In the genomic region with DNA sequence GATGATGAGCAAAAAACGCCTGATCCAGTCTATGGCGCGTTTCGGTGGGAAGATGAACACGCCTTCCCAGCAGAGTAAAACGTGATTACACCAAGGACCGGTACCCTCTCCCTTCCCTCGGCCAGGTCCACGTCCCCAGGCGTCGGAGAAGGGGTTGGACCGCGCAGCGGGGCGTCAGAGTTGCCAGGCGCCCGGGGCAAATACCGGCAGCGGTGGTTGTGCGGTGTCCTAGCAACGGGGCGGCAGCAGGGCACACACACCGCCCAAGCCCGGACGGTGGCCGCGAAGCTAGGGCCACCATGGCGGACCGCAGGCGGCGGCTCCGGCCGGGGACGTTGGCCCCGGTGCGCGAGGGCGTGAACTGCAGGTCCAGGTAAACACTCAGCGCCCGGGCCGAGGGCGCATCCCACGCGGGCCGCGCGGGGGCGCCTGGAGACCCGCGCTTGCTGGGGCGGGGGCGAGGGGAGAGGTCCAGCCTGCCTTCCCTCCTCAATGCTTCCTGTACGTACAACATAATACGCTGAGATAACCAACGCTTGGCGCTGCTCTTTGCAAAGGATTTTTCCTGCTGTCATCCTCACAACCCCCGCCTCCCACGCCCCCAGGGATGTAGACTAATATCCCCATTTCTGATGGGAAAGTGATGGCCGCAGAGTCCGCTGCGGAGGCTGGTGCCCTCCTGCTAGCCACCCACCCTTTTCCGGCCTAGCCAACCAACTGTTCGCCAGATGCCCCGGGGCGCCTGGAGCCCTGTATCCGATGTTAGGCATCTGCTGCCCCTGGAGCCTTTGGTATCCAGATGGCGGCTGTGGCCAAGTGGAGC, we compare ENCODE assay signal across 8 cellular contexts. TPM values are rescaled to one million over a fixed set of nuclear protein-coding genes. Genes with fewer than 3 reads are reported as not detected.
DNase-seq lines count a peak whose midpoint lies in the region; ATAC-seq and TF ChIP-seq lines count a peak whose summit lies in the region.

Gene FAM47E (plus strand): TSS at position 274 of the 823 bp plus-strand sequence. CDS start 26 bp downstream, at position 300.

- 5% methylated on average over 34 to 67 of the region's 67 CpGs for WGBS in testis, 2 donors

- H3K9me3 Mint-ChIP-seq in CD8-positive, alpha-beta T cell: no peaks in the 10 kb centered on the region
- peaks cover 0 to 2% (median 0%) of the 10 kb centered on the region in 7 donors for H3K9me3 Mint-ChIP-seq in naive B cell

- H3K4me1 ChIP-seq in CD8-positive, alpha-beta T cell (ENCODE audit: insufficient read depth, low read length): peaks cover 6% of the 10 kb centered on the region
- H3K4me1 ChIP-seq in testis: peaks cover 4% of the 10 kb centered on the region

- ATAC-seq in CD8-positive, alpha-beta T cell: peak; percentile 62
- ATAC-seq in HG03045 (IDR thresholded peaks at IDR 0.05; ENCODE audit: unreplicated experiment) (peak; percentile 67), naive B cell (ENCODE audit: low read depth in 2 of 2) (peak; percentile 91 to 93), GM18861 (IDR thresholded peaks at IDR 0.05; ENCODE audit: unreplicated experiment) (no peak)

- H3K4me3 ChIP-seq in CD8-positive, alpha-beta T cell (ENCODE audit: low read depth, low read length): peak within 1 kb of the TSS; percentile 57
- H3K4me3 ChIP-seq in fibroblast of villous mesenchyme (ENCODE audit: low read depth, low read length) (peak within 1 kb of the TSS; percentile 40), testis (peak within 1 kb of the TSS; percentile 60 to 62)

- H3K36me3 Mint-ChIP-seq in CD8-positive, alpha-beta T cell: no peaks in the 10 kb centered on the region
- H3K36me3 Mint-ChIP-seq in naive B cell: no peaks in the 10 kb centered on the region

- H3K9me3 ChIP-seq in CD8-positive, alpha-beta T cell (ENCODE audit: low read length): no peaks in the 10 kb centered on the region
- no peaks in the 10 kb centered on the region for H3K9me3 ChIP-seq in testis

- H3K27me3 Mint-ChIP-seq in CD8-positive, alpha-beta T cell (ENCODE audit: low read depth): peaks cover 56% of the 10 kb centered on the region
- H3K27me3 Mint-ChIP-seq in naive B cell: peaks cover 52 to 85% (median 72%) of the 10 kb centered on the region in 3 donors

- H3K4me3 Mint-ChIP-seq in CD8-positive, alpha-beta T cell: peak within 1 kb of the TSS; percentile 80
- H3K4me3 Mint-ChIP-seq in naive B cell: peak within 1 kb of the TSS; percentile 52 to 90 (median 86)

- no peak within 1 kb of the TSS for H3K27ac Mint-ChIP-seq in CD8-positive, alpha-beta T cell
- peak within 1 kb of the TSS in 4 of 6 donors; percentile 17 to 83 (median 70) for H3K27ac Mint-ChIP-seq in naive B cell

- no peaks in the 10 kb centered on the region for H3K36me3 ChIP-seq in CD8-positive, alpha-beta T cell (ENCODE audit: insufficient read depth, low read length)
- no peaks in the 10 kb centered on the region for H3K36me3 ChIP-seq in testis (ENCODE audit: low read depth, missing control alignments)

- TF ChIP-seq CTCF in CD8-positive, alpha-beta T cell (IDR thresholded peaks at IDR 0.05): no peak
- TF ChIP-seq CTCF in fibroblast of villous mesenchyme (IDR thresholded peaks at IDR 0.05; ENCODE audit: insufficient read depth, low read depth, low read length): peak; percentile 38
- TF ChIP-seq CTCF in testis (IDR thresholded peaks at IDR 0.05): peak in 2 of 3 experiments; percentile 8 to 10

- POLR2A ChIA-PET in CD8-positive, alpha-beta T cell (lab: Charles Lee): no interaction called here

- intact Hi-C loops in CD8-positive, alpha-beta T cell (cut with DNase I, micrococcal nuclease): no loop called here
- intact Hi-C loops in testis (cut with DNase I; ENCODE audit: low total_unique reads): no loop called here

- H3K27me3 ChIP-seq in CD8-positive, alpha-beta T cell (ENCODE audit: insufficient read depth, low read length): peaks cover 21% of the 10 kb centered on the region
- no peaks in the 10 kb centered on the region for H3K27me3 ChIP-seq in testis

- H3K27ac ChIP-seq in CD8-positive, alpha-beta T cell (ENCODE audit: low read depth, low read length): no peak within 1 kb of the TSS
- peak within 1 kb of the TSS in 1 of 2 donors; percentile 44 for H3K27ac ChIP-seq in testis

- no peak for TF ChIP-seq POLR2A in testis (IDR thresholded peaks at IDR 0.05)

- peaks cover 7% of the 10 kb centered on the region for H3K4me1 Mint-ChIP-seq in CD8-positive, alpha-beta T cell (ENCODE audit: low read depth)
- peaks cover 6 to 9% (median 9%) of the 10 kb centered on the region in 3 donors for H3K4me1 Mint-ChIP-seq in naive B cell

- peak; percentile 3 to 55 (median 19) for DNase-seq in CD8-positive, alpha-beta T cell
- DNase-seq in NCI-H774 (lab: John Stamatoyannopoulos, UW) (peak; percentile 93), fibroblast of villous mesenchyme (ENCODE audit: low read depth) (peak; percentile 17), naive B cell (peak; percentile 29), testis (peak; percentile 90)
- DNase-seq in activated T-helper 9 cell treated with anti-CD3 and anti-CD28 coated beads, Interleukin-2, amount 50 U/mL, for 16 hours (ENCODE audit: low read depth): peak; percentile 8

- CTCF ChIA-PET in CD8-positive, alpha-beta T cell (lab: Charles Lee): interaction anchor here (1.5 to 6.5 kb wide), 4 partner anchors 10 to 127 kb away, joined by 4 to 30 read pairs (median 9); no protein-coding TSS in a partner anchor

RNA-seq across cellular contexts. Expression of gene FAM47E, which starts in this region (rescaled TPM):
- total RNA-seq in CD8-positive, alpha-beta T cell: under 1 TPM; 0.19 to 0.44 TPM
- total RNA-seq in fibroblast of villous mesenchyme: 0.32 and 0.86 TPM in 2 replicates
- under 1 TPM in 2 of 6 donors, not detected in 4; 0.31 to 0.60 TPM for polyA plus RNA-seq in naive B cell (ENCODE audit: low read depth in 6 of 6)
- total RNA-seq in testis: 10 to 100 TPM; 11.0 to 15.4 TPM
- polyA plus RNA-seq in testis (ENCODE audit: insufficient read depth, low read depth, low replicate concordance): 22.8 TPM

Comparison
In these comparisons a context has a peak if more than half of its experiments do, and no peak if none do; other contexts are left out.
1. RNA of gene FAM47E (polyA plus RNA-seq): 22.8 TPM in testis (single experiment); 0.31 to 0.60 TPM in naive B cell; every median in the first group is over 10 times any median in the second.
2. Peak in DNase-seq, ATAC-seq and H3K4me3 ChIP-seq in CD8-positive, alpha-beta T cell; RNA of the gene not detected or under 1 TPM.
3. Peak in DNase-seq and H3K4me3 ChIP-seq in fibroblast of villous mesenchyme; RNA of the gene not detected or under 1 TPM.
4. Peak in DNase-seq and ATAC-seq in naive B cell; RNA of the gene not detected or under 1 TPM.
5. DNase-seq: peak in every context shown above with its lines; median percentile 93 in NCI-H774; 90 in testis; 29 in naive B cell; 19 in CD8-positive, alpha-beta T cell; 17 in fibroblast of villous mesenchyme; 8 in activated T-helper 9 cell treated with anti-CD3 and anti-CD28 coated beads, Interleukin-2, amount 50 U/mL, for 16 hours.
6. Peak in every context shown above with its lines, with median percentiles within 50 percentile points of each other: H3K4me3 ChIP-seq.